1 cellular context compared by ENCODE assay signal in genomic region chr15:72451224-72451623, GRCh38.
TF ChIP-seq lines count a peak whose summit lies in the region.

No MANE protein-coding gene starts in this region.

TF ChIP-seq in HepG2, 621 proteins besides CTCF, POLR2A, EP300 and RAD21 (continued from another document):
- TF ChIP-seq ZBED4 (CRISPR knock-in tag; IDR thresholded peaks at IDR 0.05; ENCODE audit: borderline replicate concordance) (0 out of 2 replicates have a peak, but pooled peaks have one; percentile 33), ZNF547 (CRISPR knock-in tag; IDR thresholded peaks at IDR 0.05) (no peak), PRMT3 (CRISPR knock-in tag; IDR thresholded peaks at IDR 0.05; ENCODE audit: borderline replicate concordance, low read depth) (no peak), ZNF101 (CRISPR knock-in tag; IDR thresholded peaks at IDR 0.05; ENCODE audit: borderline replicate concordance, low read depth) (no peak)
TF ChIP-seq in HepG2: peak in this region for 4.
